20 cellular contexts compared by ENCODE assay signal in the genomic region with DNA sequence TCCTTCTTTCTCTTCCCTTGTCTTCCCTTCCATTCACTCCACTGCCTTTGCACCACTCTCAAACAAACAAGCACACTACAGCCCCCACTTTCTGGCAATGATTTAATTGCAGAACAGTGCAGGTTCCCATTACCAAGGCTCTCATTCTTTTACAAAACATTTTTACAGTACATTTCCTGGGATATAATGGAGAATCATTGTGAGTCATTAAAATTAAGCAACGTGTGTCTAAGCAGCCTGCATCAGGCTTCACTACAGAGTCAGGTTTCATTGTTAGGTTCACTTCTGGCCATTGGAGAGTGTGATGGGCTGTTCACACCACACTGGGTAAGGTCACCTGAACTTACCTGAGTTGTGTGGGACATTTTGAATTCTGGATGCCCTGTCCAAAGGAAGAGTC.
"Had no signal": no experiment of that assay in that cellular context is flagged by ENCODE, and none has a peak within 500 bp of the region (broad histone marks: within the 10 kb centered on the region; RNA-seq: fewer than 3 reads in every experiment).

No MANE protein-coding gene starts in this region.

- ATAC-seq: esophagus mucosa; naive thymus-derived CD4-positive, alpha-beta T cell; right cardiac atrium; stimulated activated naive CD8-positive, alpha-beta T cell treated with anti-CD3 and anti-CD28 coated beads, Interleukin-15, amount 100 ng/mL, for 72 hours had no signal

- H3K4me3 Mint-ChIP-seq: activated B cell treated with CpG ODN at 0.5 μM for 24 hours; activated CD4-positive, alpha-beta memory T cell treated with anti-CD3 and anti-CD28 coated beads for 36 hours; activated naive CD8-positive, alpha-beta T cell; activated T-helper 1 cell treated with anti-CD3 and anti-CD28 coated beads, Interleukin-12 subunit alpha, Interleukin-12 subunit beta, Interleukin-2, Interleukin-4 antibody, amounts not matched to agents 30 ng/mL and 10 ng/mL and 1 ng/mL, durations not matched to agents 14 hours and 24 hours and 36 hours; endodermal cell; naive thymus-derived CD4-positive, alpha-beta T cell; neural progenitor cell; stimulated activated naive CD8-positive, alpha-beta T cell treated with anti-CD3 and anti-CD28 coated beads, Interleukin-15, amount 100 ng/mL, for 72 hours; T-helper 2 cell treated with Interferon-gamma antibody and Interleukin-4, amounts not matched to agents 5 μg/mL and 100 μg/mL, for 36 hours had no signal

- H2AFZ ChIP-seq: neural progenitor cell had no signal

- H3K4me1 Mint-ChIP-seq: activated B cell treated with CpG ODN at 0.5 μM for 24 hours; immature natural killer cell; naive thymus-derived CD4-positive, alpha-beta T cell; stimulated activated naive CD8-positive, alpha-beta T cell treated with anti-CD3 and anti-CD28 coated beads, Interleukin-15, amount 100 ng/mL, for 72 hours had no signal

- H3K9ac ChIP-seq: neural progenitor cell had no signal

- H3K9me3 ChIP-seq: vagina had no signal

- H3K27me3 Mint-ChIP-seq: activated B cell treated with CpG ODN at 0.5 μM for 24 hours; activated CD4-positive, alpha-beta memory T cell treated with anti-CD3 and anti-CD28 coated beads for 36 hours; progenitor cell of endocrine pancreas; stimulated activated naive CD8-positive, alpha-beta T cell treated with anti-CD3 and anti-CD28 coated beads, Interleukin-15, amount 100 ng/mL, for 72 hours had no signal

- H3K4me1 ChIP-seq: vagina had no signal

- H3K36me3 ChIP-seq: neural progenitor cell, vagina had no signal

- H3K9me3 Mint-ChIP-seq: activated B cell treated with CpG ODN at 0.5 μM for 24 hours; activated CD4-positive, alpha-beta memory T cell treated with anti-CD3 and anti-CD28 coated beads for 36 hours; activated T-helper 1 cell treated with anti-CD3 and anti-CD28 coated beads, Interleukin-12 subunit alpha, Interleukin-12 subunit beta, Interleukin-2, Interleukin-4 antibody, amounts not matched to agents 30 ng/mL and 10 ng/mL and 1 ng/mL, durations not matched to agents 14 hours and 24 hours and 36 hours; endodermal cell; neural progenitor cell; T-helper 2 cell treated with Interferon-gamma antibody and Interleukin-4, amounts not matched to agents 5 μg/mL and 100 μg/mL, for 36 hours had no signal

- H3K27ac ChIP-seq: dorsolateral prefrontal cortex, neural progenitor cell, skin epidermis, vagina had no signal

- H3K36me3 Mint-ChIP-seq: activated CD4-positive, alpha-beta memory T cell treated with anti-CD3 and anti-CD28 coated beads for 36 hours; activated naive CD8-positive, alpha-beta T cell; immature natural killer cell; naive thymus-derived CD4-positive, alpha-beta T cell; neural progenitor cell had no signal

- DNase-seq: activated B cell treated with CpG ODN at 0.5 μM for 24 hours; activated CD4-positive, alpha-beta memory T cell treated with anti-CD3 and anti-CD28 coated beads for 36 hours; activated CD4-positive, alpha-beta T cell treated with anti-CD3 and anti-CD28 coated beads for 4 hours; activated gamma-delta T cell treated with Interleukin-2 at 50 U/mL for 16 hours; activated T-cell treated with anti-CD3 and anti-CD28 coated beads for 4 hours; dorsolateral prefrontal cortex; endodermal cell; immature natural killer cell; mesendoderm; naive thymus-derived CD4-positive, alpha-beta T cell; right cardiac atrium; stimulated activated naive CD8-positive, alpha-beta T cell treated with anti-CD3 and anti-CD28 coated beads, Interleukin-15, amount 100 ng/mL, for 72 hours had no signal

- H3K27ac Mint-ChIP-seq: activated B cell treated with CpG ODN at 0.5 μM for 24 hours; activated CD4-positive, alpha-beta memory T cell treated with anti-CD3 and anti-CD28 coated beads for 36 hours; activated naive CD8-positive, alpha-beta T cell; activated T-helper 1 cell treated with anti-CD3 and anti-CD28 coated beads, Interleukin-12 subunit alpha, Interleukin-12 subunit beta, Interleukin-2, Interleukin-4 antibody, amounts not matched to agents 30 ng/mL and 10 ng/mL and 1 ng/mL, durations not matched to agents 14 hours and 24 hours and 36 hours; endodermal cell; immature natural killer cell; naive thymus-derived CD4-positive, alpha-beta T cell; neural progenitor cell; stimulated activated naive CD8-positive, alpha-beta T cell treated with anti-CD3 and anti-CD28 coated beads, Interleukin-15, amount 100 ng/mL, for 72 hours; T-helper 2 cell treated with Interferon-gamma antibody and Interleukin-4, amounts not matched to agents 5 μg/mL and 100 μg/mL, for 36 hours had no signal

- H3K27me3 ChIP-seq: dorsolateral prefrontal cortex, neural progenitor cell, vagina had no signal

- H3K4me2 ChIP-seq: neural progenitor cell had no signal

- H3K4me3 ChIP-seq: dorsolateral prefrontal cortex, neural progenitor cell, skin epidermis, vagina had no signal
